ENCODE assay signal across 1 cellular context in the genomic region with DNA sequence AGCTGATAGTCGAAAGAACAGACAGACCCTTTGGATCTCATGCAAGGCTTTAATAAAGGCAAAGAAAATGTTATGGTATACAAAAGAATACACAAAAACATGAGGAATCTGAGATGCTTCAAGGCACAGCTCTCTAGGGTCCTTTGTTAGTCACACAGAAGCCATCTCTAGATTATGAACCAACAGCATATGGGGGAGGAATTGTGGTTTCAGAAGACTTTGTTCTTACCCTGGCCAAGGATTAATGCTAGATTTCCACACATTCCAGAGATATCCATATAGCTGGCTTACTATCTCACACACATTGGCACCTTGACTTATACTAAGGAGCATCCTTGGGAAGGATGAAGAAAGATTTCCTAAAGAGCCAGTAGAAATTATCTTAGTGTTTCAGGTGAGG.
TF ChIP-seq lines count a peak whose summit lies in the region.

No MANE protein-coding gene starts in this region.

TF ChIP-seq in HCT116, 20 proteins besides CTCF, POLR2A, EP300 and RAD21 (continued from another document):
- TF ChIP-seq REST (IDR thresholded peaks at IDR 0.05; ENCODE audit: low read depth): no peak
- no peak for TF ChIP-seq CEBPB (IDR thresholded peaks at IDR 0.05; ENCODE audit: low read depth)
- TF ChIP-seq, protein P1, sequence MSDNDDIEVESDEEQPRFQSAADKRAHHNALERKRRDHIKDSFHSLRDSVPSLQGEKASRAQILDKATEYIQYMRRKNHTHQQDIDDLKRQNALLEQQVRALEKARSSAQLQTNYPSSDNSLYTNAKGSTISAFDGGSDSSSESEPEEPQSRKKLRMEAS (IDR thresholded peaks at IDR 0.05): no peak
- TF ChIP-seq JUND (IDR thresholded peaks at IDR 0.05): no peak
- TF ChIP-seq TCF7L2 (IDR thresholded peaks at IDR 0.05; ENCODE audit: borderline replicate concordance, extremely low read depth, insufficient read depth, insufficient read length): no peak
- no peak for TF ChIP-seq EGR1 (IDR thresholded peaks at IDR 0.05; ENCODE audit: low read depth)
- TF ChIP-seq ZFX (IDR thresholded peaks at IDR 0.05): no peak
